In the genomic region with DNA sequence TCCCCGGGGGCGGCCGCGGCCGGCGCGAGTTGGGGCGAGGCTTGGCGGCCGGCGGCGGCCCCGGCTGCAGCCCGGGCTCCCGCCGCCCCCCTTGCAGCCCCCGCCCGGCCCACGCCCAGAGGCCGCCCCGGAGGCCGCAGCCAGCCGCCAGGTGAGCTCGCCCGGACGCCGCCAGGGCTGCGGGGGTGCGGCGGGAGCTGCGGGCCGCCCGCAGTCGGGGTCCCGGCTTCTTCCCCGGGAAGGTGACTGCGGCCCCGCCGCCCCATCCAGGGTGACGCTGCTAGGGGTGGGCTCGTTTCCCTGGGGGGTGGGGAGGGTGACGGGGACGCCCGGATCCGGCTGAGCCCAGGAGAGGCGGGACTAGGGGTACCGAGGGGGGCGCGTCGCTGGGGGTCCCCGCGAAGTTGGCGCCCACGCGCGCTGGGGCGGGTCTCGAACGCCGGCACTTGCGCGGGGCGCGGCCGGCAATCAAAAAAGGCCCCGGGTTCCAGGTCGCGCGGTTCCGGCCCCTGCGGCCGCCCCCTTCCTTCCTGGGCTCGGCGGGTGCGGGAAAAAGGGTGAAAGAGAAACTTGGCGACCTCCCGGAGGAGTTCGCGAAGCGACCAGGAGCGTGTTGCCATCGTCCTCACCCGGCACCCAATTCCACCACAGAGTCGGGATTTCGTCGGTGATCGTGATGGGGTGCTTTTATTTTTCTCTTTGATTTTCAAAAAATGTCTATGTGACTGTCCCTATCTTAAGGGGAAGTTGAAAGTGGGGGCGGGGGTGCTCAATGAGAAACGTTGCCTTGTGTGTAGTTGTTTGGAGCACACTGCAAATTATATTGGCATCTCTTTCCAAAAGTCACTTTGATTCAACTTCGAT, we compare ENCODE assay signal across 9 cellular contexts. TPM values are rescaled to one million over a fixed set of nuclear protein-coding genes. Genes with fewer than 3 reads are reported as not detected.
DNase-seq lines count a peak whose midpoint lies in the region; ATAC-seq, FAIRE-seq and TF ChIP-seq lines count a peak whose summit lies in the region.
"Had no signal": no experiment of that assay in that cellular context is flagged by ENCODE, and none has a peak within 500 bp of the region (broad histone marks: within the 10 kb centered on the region; RNA-seq: fewer than 3 reads in every experiment).

No MANE protein-coding gene starts in this region.

- ATAC-seq in GM21390 (IDR thresholded peaks at IDR 0.05; ENCODE audit: unreplicated experiment) = peak; percentile 41

- H3K4me3 ChIP-seq in HUES64 (ENCODE audit: low read length) = peak overlapping the region; percentile 77

- DNase-seq in D721Med (ENCODE audit: insufficient read length, low spot score) = peak; percentile 35
- peak; percentile 42 for DNase-seq in activated CD4-positive, alpha-beta T cell treated with anti-CD3 and anti-CD28 coated beads, Interleukin-2, amount 10 ng/mL, durations not matched to agents 7 days and 5 days
- peak; percentile 61 for DNase-seq in ecto neural progenitor cell (ENCODE audit: low spot score)
- peak; percentile 59 for DNase-seq in medulla oblongata (ENCODE audit: extremely low spot score)
- peak; percentile 45 for DNase-seq in stimulated activated CD8-positive, alpha-beta memory T cell treated with anti-CD3 and anti-CD28 coated beads, Interleukin-12 subunit alpha, Interleukin-12 subunit beta, amount 100 ng/mL, for 4 hours (ENCODE audit: low read depth)
- DNase-seq in superior temporal gyrus (ENCODE audit: extremely low spot score) = no peak

- H3K27ac Mint-ChIP-seq in activated CD4-positive, alpha-beta T cell treated with anti-CD3 and anti-CD28 coated beads, Interleukin-2, amount 10 ng/mL, durations not matched to agents 7 days and 5 days = peak overlapping the region; percentile 98

- H3K9me3 ChIP-seq in HUES64 (ENCODE audit: insufficient read depth, low read depth, low read length) = no peaks in the 10 kb centered on the region

- H3K4me1 ChIP-seq in HUES64 (ENCODE audit: insufficient read depth, low read length) = peaks cover 19% of the 10 kb centered on the region

- POLR2A ChIA-PET in activated CD4-positive, alpha-beta T cell treated with anti-CD3 and anti-CD28 coated beads, Interleukin-2, amount 10 ng/mL, durations not matched to agents 7 days and 5 days (lab: Charles Lee) = no interaction called here

- FAIRE-seq in D721Med (lab: Jason Lieb, UNC) = no peak
- FAIRE-seq: endometrium had no signal

- TF ChIP-seq CTCF in D721Med (IDR thresholded peaks at IDR 0.05; ENCODE audit: insufficient read depth, missing control alignments) = no peak

- peaks cover 63% of the 10 kb centered on the region for H3K4me1 Mint-ChIP-seq in activated CD4-positive, alpha-beta T cell treated with anti-CD3 and anti-CD28 coated beads, Interleukin-2, amount 10 ng/mL, durations not matched to agents 7 days and 5 days

- peak overlapping the region; percentile 40; the same call in 1 of the 2 replicates for H3K27ac ChIP-seq in HUES64 (ENCODE audit: low read depth, low read length)

- H3K27me3 Mint-ChIP-seq in activated CD4-positive, alpha-beta T cell treated with anti-CD3 and anti-CD28 coated beads, Interleukin-2, amount 10 ng/mL, durations not matched to agents 7 days and 5 days = no peaks in the 10 kb centered on the region

- peaks cover 5% of the 10 kb centered on the region for H3K36me3 ChIP-seq in HUES64 (ENCODE audit: insufficient read depth, low read length)

- H3K36me3 Mint-ChIP-seq in activated CD4-positive, alpha-beta T cell treated with anti-CD3 and anti-CD28 coated beads, Interleukin-2, amount 10 ng/mL, durations not matched to agents 7 days and 5 days (ENCODE audit: low read depth) = peaks cover 37% of the 10 kb centered on the region

- H3K9me3 Mint-ChIP-seq in activated CD4-positive, alpha-beta T cell treated with anti-CD3 and anti-CD28 coated beads, Interleukin-2, amount 10 ng/mL, durations not matched to agents 7 days and 5 days = no peaks in the 10 kb centered on the region

- H3K27me3 ChIP-seq in HUES64 (ENCODE audit: insufficient read depth, low read length) = no peaks in the 10 kb centered on the region

- WGBS in HUES64 = 1% methylated on average over 87 of the region's 90 CpGs

- H3K9ac ChIP-seq in HUES64 (ENCODE audit: low read depth, low read length) = peak overlapping the region; percentile 56

- H3K4me3 Mint-ChIP-seq in activated CD4-positive, alpha-beta T cell treated with anti-CD3 and anti-CD28 coated beads, Interleukin-2, amount 10 ng/mL, durations not matched to agents 7 days and 5 days = peak overlapping the region; percentile 92

- CTCF ChIA-PET in activated CD4-positive, alpha-beta T cell treated with anti-CD3 and anti-CD28 coated beads, Interleukin-2, amount 10 ng/mL, durations not matched to agents 7 days and 5 days (lab: Charles Lee) = no interaction called here

RNA-seq across cellular contexts. Expression of gene ATXN7, which starts 0.6 kb away (rescaled TPM):
- polyA plus RNA-seq in HUES64 (2013, experiment 1 of 2) = 7.7 TPM
- polyA plus RNA-seq in HUES64 (2013, experiment 2 of 2) = 7.4 TPM
- total RNA-seq in activated CD4-positive, alpha-beta T cell treated with anti-CD3 and anti-CD28 coated beads, Interleukin-2, amount 10 ng/mL, durations not matched to agents 7 days and 5 days = 10 to 100 TPM; 70.0 to 95.0 TPM

RNA-seq across cellular contexts. Expression of gene THOC7, which starts 0.6 kb away (rescaled TPM):
- 75.2 TPM for polyA plus RNA-seq in HUES64 (2013, experiment 1 of 2)
- 91.1 TPM for polyA plus RNA-seq in HUES64 (2013, experiment 2 of 2)
- total RNA-seq in activated CD4-positive, alpha-beta T cell treated with anti-CD3 and anti-CD28 coated beads, Interleukin-2, amount 10 ng/mL, durations not matched to agents 7 days and 5 days = 10 to 100 TPM; 62.2 to 68.8 TPM

RNA-seq across cellular contexts. Expression of gene C3orf49, which starts 45.1 kb away (rescaled TPM):
- polyA plus RNA-seq in HUES64 (2013, experiment 1 of 2) = not detected
- polyA plus RNA-seq in HUES64 (2013, experiment 2 of 2) = not detected
- not detected for total RNA-seq in activated CD4-positive, alpha-beta T cell treated with anti-CD3 and anti-CD28 coated beads, Interleukin-2, amount 10 ng/mL, durations not matched to agents 7 days and 5 days

RNA-seq across cellular contexts. Expression of gene SCAANT1, which starts 47.9 kb away (rescaled TPM):
- polyA plus RNA-seq in HUES64 (2013, experiment 1 of 2) = not detected
- polyA plus RNA-seq in HUES64 (2013, experiment 2 of 2) = not detected
- total RNA-seq in activated CD4-positive, alpha-beta T cell treated with anti-CD3 and anti-CD28 coated beads, Interleukin-2, amount 10 ng/mL, durations not matched to agents 7 days and 5 days = not detected
